In genomic region chr12:31659087-31659942, GRCh38 we compare ENCODE assay signal across 8 cellular contexts. TPM values are rescaled to one million over a fixed set of nuclear protein-coding genes. Genes with fewer than 3 reads are reported as not detected.
DNase-seq lines count a peak whose midpoint lies in the region; ATAC-seq and TF ChIP-seq lines count a peak whose summit lies in the region.

ETFBKMT (plus strand) TSS chr12:31659688; CDS start chr12:31661954, 2,266 bp downstream.

- peak within 1 kb of the TSS; percentile 70 for H3K4me3 ChIP-seq in ovary
- peak within 1 kb of the TSS; percentile 57 for H3K4me3 ChIP-seq in tibial artery

- peak; percentile 34 for TF ChIP-seq POLR2A in GM10847 (IDR thresholded peaks at IDR 0.05; ENCODE audit: extremely low read depth, insufficient read length)
- TF ChIP-seq POLR2A in ovary (IDR thresholded peaks at IDR 0.05): peak; percentile 65

- DNase-seq in NCI-H1092 treated with DMSO at 0.1 percent for 48 hours (lab: John Stamatoyannopoulos, UW): peak; percentile 89
- peak; percentile 72 for DNase-seq in SKM-1 (lab: John Stamatoyannopoulos, UW; ENCODE audit: unreplicated experiment)
- DNase-seq in activated naive CD8-positive, alpha-beta T cell treated with anti-CD3 and anti-CD28 coated beads, Interleukin-2, amount 50 U/mL, for 16 hours (ENCODE audit: low read depth, low spot score): peak; percentile 84
- peak; percentile 93 for DNase-seq in Right ventricle myocardium inferior (ENCODE audit: missing footprints)
- peak; percentile 79 to 88 (median 86) for DNase-seq in ovary
- DNase-seq in tibial artery: peak; percentile 90 to 93

- H3K36me3 ChIP-seq in ovary: no peaks in the 10 kb centered on the region
- peaks cover 0 to 18% (median 0%) of the 10 kb centered on the region in 3 donors for H3K36me3 ChIP-seq in tibial artery

- H3K4me1 ChIP-seq in ovary (ENCODE audit: insufficient read depth) (peaks cover 3% of the 10 kb centered on the region), tibial artery (peaks cover 0 to 6% (median 2%) of the 10 kb centered on the region in 4 donors)

- ATAC-seq in HG02610 (IDR thresholded peaks at IDR 0.05; ENCODE audit: unreplicated experiment) (peak; percentile 99), Right ventricle myocardium inferior (peak; percentile 96)

- 0 to 3% (median 1%) methylated on average over 46 to 47 of the region's 47 CpGs for WGBS in ovary, 3 donors

- TF ChIP-seq CTCF in ovary (IDR thresholded peaks at IDR 0.05): peak; percentile 18 to 79 (median 53)
- peak; percentile 35 to 52 for TF ChIP-seq CTCF in tibial artery (IDR thresholded peaks at IDR 0.05)

- intact Hi-C loops in Right ventricle myocardium inferior (cut with DNase I) (loop anchor here (5.0 to 10.0 kb wide), 3 partner anchors 68 to 1015 kb away; partner anchors contain the start of genes AMN1, BICD1 and DNM1L), ovary (cut with DNase I) (loop anchor here in 3 of 4 donors (10.0 kb wide), 4 partner anchors 295 to 1235 kb away; partner anchors contain the start of genes DNM1L (in 2 of the 3), PKP2 (in 1 of the 3) and RESF1 (in 1 of the 3)), tibial artery (cut with DNase I; ENCODE audit: low total_unique reads) (loop anchor here (5.0 to 10.0 kb wide), 2 partner anchors 298 to 645 kb away; partner anchors contain the start of gene RESF1)

- no peaks in the 10 kb centered on the region for H3K27me3 ChIP-seq in ovary
- H3K27me3 ChIP-seq in tibial artery: no peaks in the 10 kb centered on the region

- peak within 1 kb of the TSS; percentile 93 to 96 for H3K27ac ChIP-seq in ovary
- peak within 1 kb of the TSS; percentile 83 to 92 for H3K27ac ChIP-seq in tibial artery

- no peak for TF ChIP-seq EP300 in ovary (IDR thresholded peaks at IDR 0.05)

- H3K9me3 ChIP-seq in ovary (no peaks in the 10 kb centered on the region), tibial artery (no peaks in the 10 kb centered on the region)

RNA-seq across cellular contexts. Expression of gene ETFBKMT, which starts in this region (rescaled TPM):
- total RNA-seq in Right ventricle myocardium inferior (6.4 TPM), ovary (1 to 10 TPM; 2.5 to 8.2 (median 6.2) TPM)
- 1 to 10 TPM; 2.9 to 3.2 TPM for polyA plus RNA-seq in ovary

Comparison
In these comparisons a context has a peak if more than half of its experiments do, and no peak if none do; other contexts are left out.
1. Peak in every context shown above with its lines: DNase-seq, ATAC-seq, H3K4me3 ChIP-seq and H3K27ac ChIP-seq.